ENCODE assay signal across 20 cellular contexts in the genomic region with DNA sequence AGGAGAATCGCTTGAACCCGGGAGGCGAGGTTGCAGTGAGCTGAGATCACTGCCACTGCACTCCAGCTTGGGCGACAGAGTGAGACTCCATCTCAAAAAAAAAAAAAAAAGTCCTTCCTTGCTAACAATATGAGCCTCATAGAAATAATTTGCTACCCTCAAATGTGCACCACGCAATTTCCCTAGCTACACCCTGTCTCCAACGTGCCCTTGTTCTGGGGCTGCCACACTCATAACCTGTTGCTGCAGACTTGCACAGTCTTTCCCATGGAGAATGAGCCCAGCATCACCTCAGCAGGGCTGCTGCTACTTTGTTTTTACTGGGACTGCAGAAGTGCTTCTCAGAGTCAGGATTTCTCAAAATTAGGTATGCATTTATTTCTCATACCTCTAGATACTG. TPM values are rescaled to one million over a fixed set of nuclear protein-coding genes. Genes with fewer than 3 reads are reported as not detected.
DNase-seq lines count a peak whose midpoint lies in the region; ATAC-seq, FAIRE-seq and TF ChIP-seq lines count a peak whose summit lies in the region.
"Had no signal": no experiment of that assay in that cellular context is flagged by ENCODE, and none has a peak within 500 bp of the region (broad histone marks: within the 10 kb centered on the region; RNA-seq: fewer than 3 reads in every experiment).

No MANE protein-coding gene starts in this region.

- no peaks in the 10 kb centered on the region for H3K4me1 ChIP-seq in HepG2 (ENCODE audit: insufficient read depth, low read length)
- H3K4me1 ChIP-seq in right lobe of liver = no peaks in the 10 kb centered on the region
- H3K4me1 ChIP-seq in Panc1 (ENCODE audit: control insufficient read depth, insufficient read depth, low read length) = no peaks in the 10 kb centered on the region

- TF ChIP-seq RAD21 in HepG2 (CRISPR knock-in tag; IDR thresholded peaks at IDR 0.05) = no peak

- TF ChIP-seq EP300 in HepG2 (IDR thresholded peaks at IDR 0.05; ENCODE audit: low read depth in 2 of 2, low read length in 2 of 2) = no peak
- TF ChIP-seq EP300 in HepG2 (CRISPR knock-in tag; IDR thresholded peaks at IDR 0.05; ENCODE audit: borderline replicate concordance) = no peak

- H3K4me2 ChIP-seq in HepG2 (ENCODE audit: low read depth, low read length) = no peak overlapping the region

- BruUV-seq in HepG2 (replicated peaks; lab: Mats Ljungman, UMichigan) = no TSS peak
- no TSS peak for BruUV-seq in Panc1 (replicated peaks; lab: Mats Ljungman, UMichigan)

- in situ Hi-C loops in HepG2 (cut with HindIII; ENCODE audit: extremely low pct_ligation_motif_present, low pct_unique_long_range_greater_than_20kb) (no loop called here), Panc1 (cut with HindIII; ENCODE audit: low pct_unique_long_range_greater_than_20kb, low sequenced_read_pairs) (no loop called here)

- no peak overlapping the region for H3K9ac ChIP-seq in HepG2 (ENCODE audit: insufficient read depth, low read depth, low read length)
- H3K9ac ChIP-seq: KMS-11 had no signal

- TF ChIP-seq POLR2A in HepG2 (IDR thresholded peaks at IDR 0.05; ENCODE audit: insufficient read depth in 1 of 2, low read depth in 2 of 2, low read length in 2 of 2) = no peak
- TF ChIP-seq POLR2A in right lobe of liver (IDR thresholded peaks at IDR 0.05) = no peak

- H3K27ac Mint-ChIP-seq in memory B cell = peak overlapping the region; percentile 87

- intact Hi-C loops in HepG2 (cut with micrococcal nuclease; ENCODE audit: unreplicated experiment) (loop anchor here (2.0 to 5.0 kb wide), 3 partner anchors 142 to 254 kb away; no protein-coding TSS in a partner anchor), right lobe of liver (cut with DNase I) (no loop called here), Panc1 (cut with micrococcal nuclease; ENCODE audit: unreplicated experiment) (loop anchor here (5.0 kb wide), 1 partner anchor 254 kb away; no protein-coding TSS in a partner anchor)

- DNase-seq in HepG2 (ENCODE audit: low spot score) (no peak), right lobe of liver (no peak), Panc1 (ENCODE audit: low read depth, low spot score) (no peak), memory B cell (ENCODE audit: low spot score in 2 of 2) (no peak), HuH-7 (ENCODE audit: low spot score) (no peak), activated T-cell treated with anti-CD3 and anti-CD28 coated beads for 4 hours (no peak), NCI-H1930 (lab: John Stamatoyannopoulos, UW) (no peak)
- no peak for DNase-seq in activated T-cell treated with anti-CD3 and anti-CD28 coated beads, Interleukin-2, amount 50 U/mL, for 4 hours
- DNase-seq: 8988T; CD8-positive, alpha-beta memory T cell; DMS79; NCI-H1417; NCI-H2029 treated with DMSO at 0.1 percent for 48 hours; NCI-H2171; NCI-H446; NCI-H748 treated with DMSO at 0.1 percent for 48 hours; NK-92 treated with Interleukin-12 subunit alpha and Interleukin-12 subunit beta, amount 100 ng/mL, for 24 hours; Right ventricle myocardium superior had no signal

- H3K36me3 Mint-ChIP-seq in memory B cell = no peaks in the 10 kb centered on the region
- no peaks in the 10 kb centered on the region for H3K36me3 Mint-ChIP-seq in activated T-cell treated with anti-CD3 and anti-CD28 coated beads, Interleukin-2, amount 50 U/mL, for 4 hours (ENCODE audit: insufficient read depth)
- H3K36me3 Mint-ChIP-seq: CD8-positive, alpha-beta memory T cell had no signal

- H3K4me3 ChIP-seq in HepG2 (replicated peaks in 1 of 3; ENCODE audit: insufficient read depth in 1 of 3, low read depth in 2 of 3, low read length in 3 of 3) (no peak overlapping the region), right lobe of liver (no peak overlapping the region), Panc1 (ENCODE audit: low read depth in 2 of 2, low read length in 2 of 2) (no peak overlapping the region)

- no peaks in the 10 kb centered on the region for H3K79me2 ChIP-seq in HepG2 (ENCODE audit: insufficient read depth, low read length)

- H3K36me3 ChIP-seq in HepG2 (replicated peaks in 1 of 2; ENCODE audit: control insufficient read depth in 1 of 2, insufficient read depth in 2 of 2, low read length in 2 of 2) = no peaks in the 10 kb centered on the region
- no peaks in the 10 kb centered on the region for H3K36me3 ChIP-seq in right lobe of liver
- H3K36me3 ChIP-seq in Panc1 (ENCODE audit: control insufficient read depth, insufficient read depth, low read length) = no peaks in the 10 kb centered on the region

- H3K4me3 Mint-ChIP-seq in memory B cell = peak overlapping the region; percentile 68
- no peak overlapping the region for H3K4me3 Mint-ChIP-seq in activated T-cell treated with anti-CD3 and anti-CD28 coated beads, Interleukin-2, amount 50 U/mL, for 4 hours

- CTCF ChIA-PET in HepG2 (lab: Yijun Ruan, JAX; ENCODE audit: low intra/inter-chr PET ratio, low total read pairs) = interaction anchor here (1.9 to 2.9 kb wide), 4 partner anchors 142 to 311 kb away, joined by 8 to 28 read pairs (median 22); no protein-coding TSS in a partner anchor
- CTCF ChIA-PET in Panc1 (lab: Charles Lee) = interaction anchor here (0.6 to 1.5 kb wide), 4 partner anchors 94 to 253 kb away, joined by 4 to 16 read pairs (median 4); no protein-coding TSS in a partner anchor

- H3K27ac ChIP-seq in HepG2 (ENCODE audit: extremely low read length, insufficient read depth, low read length) = no peak overlapping the region
- no peak overlapping the region for H3K27ac ChIP-seq in right lobe of liver
- H3K27ac ChIP-seq in Panc1 (ENCODE audit: low read length) = no peak overlapping the region
- H3K27ac ChIP-seq: KMS-11 had no signal

- no peak for FAIRE-seq in HepG2 (lab: Jason Lieb, UNC)
- FAIRE-seq: H1 had no signal

- ATAC-seq in HepG2 (peak; percentile 41; the same call in 2 of the 3 replicates), right lobe of liver (no peak), Panc1 (0 out of 2 replicates have a peak, but pooled peaks have one; percentile 38), memory B cell (ENCODE audit: low read depth) (no peak)
- ATAC-seq in activated T-cell treated with anti-CD3 and anti-CD28 coated beads, Interleukin-2, amount 50 U/mL, for 4 hours = no peak

- TF ChIP-seq CTCF in HepG2 (CRISPR knock-in tag; IDR thresholded peaks at IDR 0.05) = no peak
- no peak for TF ChIP-seq CTCF in right lobe of liver (IDR thresholded peaks at IDR 0.05)
- no peak for TF ChIP-seq CTCF in Panc1 (IDR thresholded peaks at IDR 0.05)

- H3K4me1 Mint-ChIP-seq in memory B cell = peaks cover 12% of the 10 kb centered on the region
- H3K4me1 Mint-ChIP-seq in activated T-cell treated with anti-CD3 and anti-CD28 coated beads, Interleukin-2, amount 50 U/mL, for 4 hours (ENCODE audit: low read depth) = peaks cover 10% of the 10 kb centered on the region

- no peaks in the 10 kb centered on the region for H3K9me3 Mint-ChIP-seq in memory B cell
- H3K9me3 Mint-ChIP-seq in activated T-cell treated with anti-CD3 and anti-CD28 coated beads, Interleukin-2, amount 50 U/mL, for 4 hours = no peaks in the 10 kb centered on the region
- H3K9me3 Mint-ChIP-seq: CD8-positive, alpha-beta memory T cell had no signal

- POLR2A ChIA-PET in HepG2 (lab: Yijun Ruan, JAX) = no interaction called here
- POLR2A ChIA-PET in Panc1 (lab: Charles Lee) = no interaction called here

- H3K27me3 ChIP-seq in HepG2 (ENCODE audit: control insufficient read depth in 1 of 2, insufficient read depth in 2 of 2, low read length in 2 of 2) (no peaks in the 10 kb centered on the region), right lobe of liver (no peaks in the 10 kb centered on the region), Panc1 (ENCODE audit: control insufficient read depth, insufficient read depth, low read length) (no peaks in the 10 kb centered on the region)

- no peaks in the 10 kb centered on the region for H4K20me1 ChIP-seq in HepG2 (ENCODE audit: insufficient read depth, low read length)

- H2AFZ ChIP-seq in HepG2 (ENCODE audit: low read length) = no peak overlapping the region

- H3K9me3 ChIP-seq in HepG2 (ENCODE audit: low read length) (no peaks in the 10 kb centered on the region), right lobe of liver (no peaks in the 10 kb centered on the region), Panc1 (ENCODE audit: control insufficient read depth, insufficient read depth, low read depth, low read length) (no peaks in the 10 kb centered on the region)

- 80% methylated on average over 6 of the region's 6 CpGs for WGBS in HepG2 (ENCODE audit: low lambda C conversion rate)
- 54% methylated on average over 2 of the region's 6 CpGs for WGBS in right lobe of liver (ENCODE audit: insufficient coverage, low coverage, low lambda C conversion rate, missing lambda C conversion rate)

- H3K27me3 Mint-ChIP-seq in memory B cell = peaks cover 3% of the 10 kb centered on the region
- peaks cover 6% of the 10 kb centered on the region for H3K27me3 Mint-ChIP-seq in activated T-cell treated with anti-CD3 and anti-CD28 coated beads, Interleukin-2, amount 50 U/mL, for 4 hours (ENCODE audit: low read depth)

RNA-seq across cellular contexts. Expression of a gene that starts 46.4 kb away (rescaled TPM):
- 72.2 and 85.2 TPM in 2 replicates for total RNA-seq in HepG2 (2016; rRNA removed; fragmentation: Illumina TruSeq; extraction: Trizol)
- total RNA-seq in HepG2 (2016; cell fraction: cytosol; rRNA removed; fragmentation: Illumina TruSeq; extraction: Trizol; ENCODE audit: low read depth) = 23.4 and 25.3 TPM in 2 replicates
- total RNA-seq in HepG2 (2016; cell fraction: insoluble cytoplasmic fraction; rRNA removed; fragmentation: Illumina TruSeq; extraction: Trizol) = 80.1 and 84.6 TPM in 2 replicates
- total RNA-seq in HepG2 (2016; cell fraction: membrane; rRNA removed; fragmentation: Illumina TruSeq; extraction: Trizol) = 57.3 and 69.8 TPM in 2 replicates
- total RNA-seq in HepG2 (2016; cell fraction: nucleus; rRNA removed; fragmentation: Illumina TruSeq; extraction: Trizol) = 80.9 and 84.2 TPM in 2 replicates
- 26.6 and 33.8 TPM in 2 replicates for polyA plus RNA-seq in HepG2 (2011; rRNA removed)
- polyA plus RNA-seq in HepG2 (2011; cell fraction: cytosol; rRNA removed) = 14.0 and 17.9 TPM in 2 replicates
- 33.2 and 39.9 TPM in 2 replicates for polyA plus RNA-seq in HepG2 (2011; cell fraction: nucleus; rRNA removed)
- polyA plus RNA-seq in HepG2 (2012) = 31.0 and 48.6 TPM in 2 replicates
- polyA plus RNA-seq in HepG2 (2016; cell fraction: cytosol; fragmentation: Illumina TruSeq; extraction: Trizol; ENCODE audit: low read depth) = 29.1 and 31.7 TPM in 2 replicates
- polyA plus RNA-seq in HepG2 (2016; cell fraction: insoluble cytoplasmic fraction; fragmentation: Illumina TruSeq; extraction: Trizol; ENCODE audit: low read depth) = 77.9 and 85.9 TPM in 2 replicates
- polyA plus RNA-seq in HepG2 (2016; cell fraction: membrane; fragmentation: Illumina TruSeq; extraction: Trizol; ENCODE audit: low read depth) = 52.8 and 61.9 TPM in 2 replicates
- polyA plus RNA-seq in HepG2 (2016; cell fraction: nucleus; fragmentation: Illumina TruSeq; extraction: Trizol; ENCODE audit: insufficient read depth, low read depth) = 105 and 106 TPM in 2 replicates
- 9.0 and 10.0 TPM in 2 replicates for polyA minus RNA-seq in HepG2 (2011; rRNA and poly(A)+ RNA removed; ENCODE audit: low replicate concordance)
- polyA minus RNA-seq in HepG2 (2011; cell fraction: cytosol; rRNA and poly(A)+ RNA removed) = 11.5 and 13.3 TPM in 2 replicates
- 112 and 161 TPM in 2 replicates for polyA minus RNA-seq in HepG2 (2011; cell fraction: nucleus; rRNA and poly(A)+ RNA removed)
- total RNA-seq in right lobe of liver = 10 to 100 TPM; 10.8 to 16.4 (median 13.3) TPM
- 37.1 TPM for total RNA-seq in Panc1 (2021; ENCODE audit: unreplicated experiment)
- 27.4 TPM for polyA plus RNA-seq in Panc1 (2012; ENCODE audit: insufficient read length)
- total RNA-seq in activated T-cell treated with anti-CD3 and anti-CD28 coated beads, Interleukin-2, amount 50 U/mL, for 4 hours = 10 to 100 TPM; 45.8 to 50.1 (median 49.2) TPM

Comparison
In these comparisons a context has a peak if more than half of its experiments do, and no peak if none do; other contexts are left out.
1. ATAC-seq: peak in HepG2 (single experiment) and Panc1 (single experiment); none in right lobe of liver (0 of 4), memory B cell (single experiment) and activated T-cell treated with anti-CD3 and anti-CD28 coated beads, Interleukin-2, amount 50 U/mL, for 4 hours (0 of 2).
2. intact Hi-C loops: an anchor here in HepG2 (2.0 to 5.0 kb wide) and Panc1 (5.0 kb wide); none called in right lobe of liver.